18 cellular contexts compared by ENCODE assay signal in the genomic region with DNA sequence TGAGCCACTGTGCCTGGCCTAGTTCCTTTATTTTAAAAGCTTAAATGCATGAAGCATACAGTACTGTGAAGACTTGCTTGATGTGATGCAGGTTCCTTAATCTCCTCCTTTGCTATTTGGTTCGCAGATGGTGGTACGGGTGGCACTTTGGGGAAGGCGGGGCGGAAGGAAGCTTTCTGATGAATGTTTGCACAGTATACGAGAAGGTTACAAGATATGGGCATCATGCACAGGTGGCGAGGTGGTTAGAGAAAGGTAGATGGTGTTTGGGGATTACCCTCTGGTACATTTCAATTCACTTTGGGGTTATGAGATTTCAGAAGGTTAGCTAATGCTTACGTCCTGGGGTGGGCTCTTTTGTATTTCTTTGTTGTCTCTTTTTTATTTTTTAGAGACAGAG. TPM values are rescaled to one million over a fixed set of nuclear protein-coding genes. Genes with fewer than 3 reads are reported as not detected.
DNase-seq lines count a peak whose midpoint lies in the region; ATAC-seq and TF ChIP-seq lines count a peak whose summit lies in the region.
"Had no signal": no experiment of that assay in that cellular context is flagged by ENCODE, and none has a peak within 500 bp of the region (broad histone marks: within the 10 kb centered on the region; RNA-seq: fewer than 3 reads in every experiment).

No MANE protein-coding gene starts in this region.

- H3K4me2 ChIP-seq in neuronal stem cell (ENCODE audit: insufficient read depth, low read length, poor library complexity, severe bottlenecking): no peak overlapping the region
- H3K4me2 ChIP-seq: BLaER1 had no signal

- peak; percentile 85 for ATAC-seq in CD8-positive, alpha-beta T cell
- peak; percentile 52 for ATAC-seq in activated CD8-positive, alpha-beta T cell treated with anti-CD3 and anti-CD28 coated beads for 36 hours
- ATAC-seq: heart left ventricle had no signal

- no peak overlapping the region for H3K18ac ChIP-seq in neuronal stem cell (ENCODE audit: low read length)

- no peak overlapping the region for H4K91ac ChIP-seq in neuronal stem cell (ENCODE audit: low read depth, low read length, poor library complexity)

- WGBS in neuronal stem cell (ENCODE audit: extremely low coverage in 2 of 2, insufficient read length in 2 of 2, insufficient replicate concordance in 1 of 2), 2 donors: no CpG with 5 or more reads among the region's 7 CpGs

- H3K9me3 Mint-ChIP-seq in CD8-positive, alpha-beta T cell: no peaks in the 10 kb centered on the region
- H3K9me3 Mint-ChIP-seq in activated CD8-positive, alpha-beta T cell treated with anti-CD3 and anti-CD28 coated beads for 36 hours: no peaks in the 10 kb centered on the region
- H3K9me3 Mint-ChIP-seq in endothelial cell (ENCODE audit: unreplicated experiment): no peaks in the 10 kb centered on the region

- no peaks in the 10 kb centered on the region for H3K9me3 ChIP-seq in CD8-positive, alpha-beta T cell (ENCODE audit: low read length)
- no peaks in the 10 kb centered on the region for H3K9me3 ChIP-seq in KOPT-K1 (ENCODE audit: insufficient read depth, low read length, poor library complexity, severe bottlenecking)
- H3K9me3 ChIP-seq in right atrium auricular region: no peaks in the 10 kb centered on the region
- peaks cover 0 to 2% of the 10 kb centered on the region in 2 donors for H3K9me3 ChIP-seq in neuronal stem cell (replicated peaks in 1 of 2; ENCODE audit: control insufficient read depth in 2 of 2, insufficient read depth in 1 of 2, low read depth in 1 of 2, low read length in 2 of 2)
- H3K9me3 ChIP-seq: colonic mucosa, esophagus muscularis mucosa, heart left ventricle, tibial artery had no signal

- no peak overlapping the region for H3K23ac ChIP-seq in neuronal stem cell (ENCODE audit: low read depth, low read length, poor library complexity)

- no peak for TF ChIP-seq CTCF in CD8-positive, alpha-beta T cell (IDR thresholded peaks at IDR 0.05)
- TF ChIP-seq CTCF in activated CD8-positive, alpha-beta T cell treated with anti-CD3 and anti-CD28 coated beads for 36 hours (IDR thresholded peaks at IDR 0.05): no peak
- TF ChIP-seq CTCF in endothelial cell (IDR thresholded peaks at IDR 0.05; ENCODE audit: unreplicated experiment): no peak
- TF ChIP-seq CTCF in right atrium auricular region (IDR thresholded peaks at IDR 0.05): no peak

- peak in 6 of 7 experiments; percentile 52 to 91 (median 61) for DNase-seq in CD8-positive, alpha-beta T cell
- DNase-seq in activated CD8-positive, alpha-beta T cell treated with anti-CD3 and anti-CD28 coated beads for 36 hours: peak; percentile 72
- DNase-seq in endothelial cell (ENCODE audit: low spot score) (no peak), right atrium auricular region (ENCODE audit: low spot score) (no peak), NCI-H1417 (lab: John Stamatoyannopoulos, UW) (no peak), H4 (ENCODE audit: low spot score) (no peak), neuronal stem cell (ENCODE audit: low spot score) (no peak)
- DNase-seq: aorta, colonic mucosa, heart left ventricle, kidney glomerular epithelial cell, NCI-H187 treated with DMSO at 0.1 percent for 48 hours, NCI-H524 treated with DMSO at 0.1 percent for 48 hours, tibial artery had no signal

- no peaks in the 10 kb centered on the region for H3K79me1 ChIP-seq in neuronal stem cell (ENCODE audit: low read depth, low read length)

- H3K4me3 Mint-ChIP-seq in CD8-positive, alpha-beta T cell: peak overlapping the region; percentile 67
- peak overlapping the region; percentile 99 for H3K4me3 Mint-ChIP-seq in activated CD8-positive, alpha-beta T cell treated with anti-CD3 and anti-CD28 coated beads for 36 hours
- H3K4me3 Mint-ChIP-seq in endothelial cell (ENCODE audit: unreplicated experiment): no peak overlapping the region

- no peaks in the 10 kb centered on the region for H3K27me3 ChIP-seq in CD8-positive, alpha-beta T cell (ENCODE audit: insufficient read depth, low read length)
- no peaks in the 10 kb centered on the region for H3K27me3 ChIP-seq in right atrium auricular region
- no peaks in the 10 kb centered on the region for H3K27me3 ChIP-seq in neuronal stem cell (ENCODE audit: control insufficient read depth in 3 of 3, insufficient read depth in 3 of 3, low read depth in 1 of 3, low read length in 3 of 3)
- H3K27me3 ChIP-seq: BLaER1, colonic mucosa, esophagus muscularis mucosa, heart left ventricle, tibial artery had no signal

- peaks cover 36% of the 10 kb centered on the region for H3K36me3 ChIP-seq in CD8-positive, alpha-beta T cell (ENCODE audit: insufficient read depth, low read length)
- H3K36me3 ChIP-seq in KOPT-K1 (ENCODE audit: insufficient read depth, low read length) (peaks cover 97% of the 10 kb centered on the region), right atrium auricular region (no peaks in the 10 kb centered on the region), neuronal stem cell (replicated peaks in 1 of 2; ENCODE audit: control insufficient read depth in 2 of 2, insufficient read depth in 2 of 2, low read length in 2 of 2) (no peaks in the 10 kb centered on the region)
- H3K36me3 ChIP-seq: colonic mucosa, esophagus muscularis mucosa, heart left ventricle, tibial artery had no signal

- no peak overlapping the region for H3K14ac ChIP-seq in neuronal stem cell (ENCODE audit: low read length)

- H3K27ac ChIP-seq in CD8-positive, alpha-beta T cell (ENCODE audit: low read depth, low read length): peak overlapping the region; percentile 49
- H3K27ac ChIP-seq in KOPT-K1 (ENCODE audit: low read depth, low read length, poor library complexity, severe bottlenecking): peak overlapping the region; percentile 18
- no peak overlapping the region for H3K27ac ChIP-seq in right atrium auricular region
- no peak overlapping the region for H3K27ac ChIP-seq in neuronal stem cell (replicated peaks; ENCODE audit: low read length)
- H3K27ac ChIP-seq: BLaER1, colonic mucosa, esophagus muscularis mucosa, heart left ventricle, tibial artery had no signal

- no peak overlapping the region for H2AK5ac ChIP-seq in neuronal stem cell (ENCODE audit: low read depth, low read length)

- no peaks in the 10 kb centered on the region for H3K27me3 Mint-ChIP-seq in CD8-positive, alpha-beta T cell (ENCODE audit: low read depth)
- H3K27me3 Mint-ChIP-seq in activated CD8-positive, alpha-beta T cell treated with anti-CD3 and anti-CD28 coated beads for 36 hours: no peaks in the 10 kb centered on the region
- H3K27me3 Mint-ChIP-seq in endothelial cell (ENCODE audit: unreplicated experiment): peaks cover 3% of the 10 kb centered on the region

- no peak overlapping the region for H2BK120ac ChIP-seq in neuronal stem cell (ENCODE audit: low read depth, low read length)

- no peak overlapping the region for H3K4me3 ChIP-seq in CD8-positive, alpha-beta T cell (ENCODE audit: low read depth, low read length)
- no peak overlapping the region for H3K4me3 ChIP-seq in right atrium auricular region
- no peak overlapping the region for H3K4me3 ChIP-seq in neuronal stem cell (ENCODE audit: low read length in 2 of 2)
- H3K4me3 ChIP-seq: BLaER1, colonic mucosa, esophagus muscularis mucosa, heart left ventricle, tibial artery had no signal

- CTCF ChIA-PET in CD8-positive, alpha-beta T cell (lab: Charles Lee): interaction anchor here (0.6 to 13.6 kb wide), 14 partner anchors 8 to 158 kb away, joined by 3 to 114 read pairs (median 4); partner anchors contain the start of gene RHOH
- CTCF ChIA-PET in activated CD8-positive, alpha-beta T cell treated with anti-CD3 and anti-CD28 coated beads for 36 hours (lab: Charles Lee): interaction anchor here (0.7 to 2.3 kb wide), 10 partner anchors 9 to 158 kb away, joined by 3 to 10 read pairs (median 4); no protein-coding TSS in a partner anchor

- no peak overlapping the region for H4K8ac ChIP-seq in neuronal stem cell (ENCODE audit: low read depth, low read length)

- intact Hi-C loops in CD8-positive, alpha-beta T cell (cut with DNase I, micrococcal nuclease): loop anchor here (1.0 to 5.0 kb wide), 4 partner anchors 14 to 157 kb away; partner anchors contain the start of gene N4BP2 (in 1 of the 2)
- intact Hi-C loops in activated CD8-positive, alpha-beta T cell treated with anti-CD3 and anti-CD28 coated beads for 36 hours (cut with micrococcal nuclease): no loop called here

- no peak overlapping the region for H3K4ac ChIP-seq in neuronal stem cell (ENCODE audit: low read length)

- no peak overlapping the region for H3K9ac ChIP-seq in neuronal stem cell (ENCODE audit: low read depth, low read length, poor library complexity)
- H3K9ac ChIP-seq: BLaER1 had no signal

- H3K4me1 Mint-ChIP-seq in CD8-positive, alpha-beta T cell (ENCODE audit: low read depth): peaks cover 95% of the 10 kb centered on the region
- peaks cover 82% of the 10 kb centered on the region for H3K4me1 Mint-ChIP-seq in activated CD8-positive, alpha-beta T cell treated with anti-CD3 and anti-CD28 coated beads for 36 hours (ENCODE audit: low read depth)
- H3K4me1 Mint-ChIP-seq in endothelial cell (ENCODE audit: unreplicated experiment): peaks cover 30% of the 10 kb centered on the region

- no peak overlapping the region for H2BK15ac ChIP-seq in neuronal stem cell (ENCODE audit: low read length)

- no peak overlapping the region for H2AFZ ChIP-seq in neuronal stem cell (ENCODE audit: low read length)

- peak overlapping the region; percentile 95 for H3K27ac Mint-ChIP-seq in CD8-positive, alpha-beta T cell
- peak overlapping the region; percentile 96 for H3K27ac Mint-ChIP-seq in activated CD8-positive, alpha-beta T cell treated with anti-CD3 and anti-CD28 coated beads for 36 hours
- peak overlapping the region; percentile 11 for H3K27ac Mint-ChIP-seq in endothelial cell (ENCODE audit: unreplicated experiment)

- POLR2A ChIA-PET in CD8-positive, alpha-beta T cell (lab: Charles Lee): interaction anchor here (0.7 to 14.7 kb wide), 12 partner anchors 9 to 97 kb away, joined by 3 to 210 read pairs (median 7); partner anchors contain the start of gene RHOH
- POLR2A ChIA-PET in activated CD8-positive, alpha-beta T cell treated with anti-CD3 and anti-CD28 coated beads for 36 hours (lab: Charles Lee): interaction anchor here (0.6 to 13.5 kb wide), 17 partner anchors 7 to 269 kb away, joined by 3 to 447 read pairs (median 5); partner anchors contain the start of gene RHOH

- no peak overlapping the region for H2BK12ac ChIP-seq in neuronal stem cell (ENCODE audit: low read length)

- H3K36me3 Mint-ChIP-seq in CD8-positive, alpha-beta T cell: peaks cover 89% of the 10 kb centered on the region
- H3K36me3 Mint-ChIP-seq in activated CD8-positive, alpha-beta T cell treated with anti-CD3 and anti-CD28 coated beads for 36 hours (ENCODE audit: low read depth): peaks cover 92% of the 10 kb centered on the region
- peaks cover 17% of the 10 kb centered on the region for H3K36me3 Mint-ChIP-seq in endothelial cell (ENCODE audit: low read depth, unreplicated experiment)

- no peak overlapping the region for H2BK5ac ChIP-seq in neuronal stem cell (ENCODE audit: low read length)

- peaks cover 91% of the 10 kb centered on the region for H3K4me1 ChIP-seq in CD8-positive, alpha-beta T cell (ENCODE audit: insufficient read depth, low read length)
- H3K4me1 ChIP-seq in right atrium auricular region (no peaks in the 10 kb centered on the region), neuronal stem cell (ENCODE audit: control insufficient read depth in 2 of 2, insufficient read depth in 1 of 2, low read depth in 1 of 2, low read length in 2 of 2) (no peaks in the 10 kb centered on the region)
- H3K4me1 ChIP-seq: BLaER1, colonic mucosa, esophagus muscularis mucosa, tibial artery had no signal

RNA-seq across cellular contexts. Expression of gene RHOH, which starts 17.2 kb away (rescaled TPM):
- 100 to 1,000 TPM; 533 to 539 TPM for total RNA-seq in CD8-positive, alpha-beta T cell
- 100 to 1,000 TPM; 121 to 126 TPM for total RNA-seq in activated CD8-positive, alpha-beta T cell treated with anti-CD3 and anti-CD28 coated beads for 36 hours
- total RNA-seq in endothelial cell (ENCODE audit: unreplicated experiment): 20.4 TPM
- 1 to 10 TPM in 1 of 2 donors, under 1 TPM in 1; 0.47 to 1.2 TPM for total RNA-seq in right atrium auricular region
- 0.49 TPM in 1 of 2 replicates, not detected in the other for total RNA-seq in H4 (2014; rRNA removed; shearing (Covaris generic))
- 1.4 TPM for polyA plus RNA-seq in neuronal stem cell (2013, experiment 1 of 2)
- polyA plus RNA-seq in neuronal stem cell (2013, experiment 2 of 2): 0.91 TPM
- total RNA-seq: Daoy had no signal

Comparison
In these comparisons a context has a peak if more than half of its experiments do, and no peak if none do; other contexts are left out.
1. DNase-seq: peak in CD8-positive, alpha-beta T cell (6 of 7) and activated CD8-positive, alpha-beta T cell treated with anti-CD3 and anti-CD28 coated beads for 36 hours (single experiment); none in endothelial cell (single experiment), right atrium auricular region (single experiment), NCI-H1417 (0 of 3), H4 (single experiment) and neuronal stem cell (single experiment).
2. H3K27ac ChIP-seq: peak in CD8-positive, alpha-beta T cell (single experiment) and KOPT-K1 (single experiment); none in right atrium auricular region (0 of 2) and neuronal stem cell (single experiment).
3. H3K27ac Mint-ChIP-seq: peak in every context shown above with its lines; median percentile 96 in activated CD8-positive, alpha-beta T cell treated with anti-CD3 and anti-CD28 coated beads for 36 hours; 95 in CD8-positive, alpha-beta T cell; 11 in endothelial cell.